ENCODE assay signal across 9 cellular contexts in genomic region chr2:182716665-182716990, GRCh38. TPM values are rescaled to one million over a fixed set of nuclear protein-coding genes. Genes with fewer than 3 reads are reported as not detected.
A peak's percentile ranks its signal among the peaks of the same experiment; 100 is the strongest.
DNase-seq lines count a peak whose midpoint lies in the region; ATAC-seq and TF ChIP-seq lines count a peak whose summit lies in the region.
"Had no signal": no experiment of that assay in that cellular context is flagged by ENCODE, and none has a peak within 500 bp of the region (broad histone marks: within the 10 kb centered on the region; RNA-seq: fewer than 3 reads in every experiment).

No MANE protein-coding gene starts in this region.

- intact Hi-C loops in ovary (cut with DNase I), result no loop called here
- intact Hi-C loops in activated T-helper 2 cell treated with anti-CD3 and anti-CD28 coated beads, Interferon-gamma antibody, Interleukin-2, Interleukin-4, amounts not matched to agents 10 μg/mL and 5 μg/mL and 100 μg/mL, durations not matched to agents 14 hours and 24 hours and 36 hours (cut with micrococcal nuclease), result loop anchor here (1.0 to 5.0 kb wide), 3 partner anchors 322 to 408 kb away; partner anchors contain the start of genes DUSP19, NCKAP1 and NUP35
- intact Hi-C loops in activated CD4-positive, alpha-beta T cell treated with anti-CD3 and anti-CD28 coated beads, Interleukin-2, amount 10 ng/mL, durations not matched to agents 24 days and 14 days (cut with micrococcal nuclease), result loop anchor here (1.0 to 5.0 kb wide), 3 partner anchors 49 to 824 kb away; partner anchors contain the start of genes ITPRID2 and NUP35

- H3K36me3 ChIP-seq in effector memory CD4-positive, alpha-beta T cell (ENCODE audit: control insufficient read depth, insufficient read depth, low read length), result peaks cover 4% of the 10 kb centered on the region
- no peaks in the 10 kb centered on the region for H3K36me3 ChIP-seq in ovary

- H3K27ac ChIP-seq in effector memory CD4-positive, alpha-beta T cell (ENCODE audit: insufficient read depth, low read length, poor library complexity, severe bottlenecking), result peak overlapping the region; percentile 82
- peak overlapping the region; percentile 71 to 84 for H3K27ac ChIP-seq in ovary

- no peak for ATAC-seq in activated naive CD8-positive, alpha-beta T cell treated with anti-CD3 and anti-CD28 coated beads, Interleukin-2, amount 50 U/mL, for 24 hours

- H3K4me3 ChIP-seq in effector memory CD4-positive, alpha-beta T cell (ENCODE audit: insufficient read depth, low read depth, low read length, poor library complexity, severe bottlenecking), result peak overlapping the region; percentile 94
- H3K4me3 ChIP-seq in ovary, result peak overlapping the region; percentile 80

- TF ChIP-seq EP300 in ovary (IDR thresholded peaks at IDR 0.05), result no peak

- H3K9me3 Mint-ChIP-seq in activated naive CD8-positive, alpha-beta T cell treated with anti-CD3 and anti-CD28 coated beads for 36 hours, result no peaks in the 10 kb centered on the region
- H3K9me3 Mint-ChIP-seq in activated naive CD8-positive, alpha-beta T cell treated with anti-CD3 and anti-CD28 coated beads, Interleukin-2, amount 50 U/mL, for 24 hours, result no peaks in the 10 kb centered on the region
- H3K9me3 Mint-ChIP-seq in activated T-helper 2 cell treated with anti-CD3 and anti-CD28 coated beads, Interferon-gamma antibody, Interleukin-2, Interleukin-4, amounts not matched to agents 10 μg/mL and 5 μg/mL and 100 μg/mL, durations not matched to agents 14 hours and 24 hours and 36 hours, result no peaks in the 10 kb centered on the region
- H3K9me3 Mint-ChIP-seq in activated CD4-positive, alpha-beta T cell treated with anti-CD3 and anti-CD28 coated beads, Interleukin-2, amount 10 ng/mL, durations not matched to agents 24 days and 14 days, result no peaks in the 10 kb centered on the region

- H3K27ac Mint-ChIP-seq in activated naive CD8-positive, alpha-beta T cell treated with anti-CD3 and anti-CD28 coated beads for 36 hours, result no peak overlapping the region
- H3K27ac Mint-ChIP-seq in activated naive CD8-positive, alpha-beta T cell treated with anti-CD3 and anti-CD28 coated beads, Interleukin-2, amount 50 U/mL, for 24 hours, result no peak overlapping the region
- H3K27ac Mint-ChIP-seq in activated T-helper 2 cell treated with anti-CD3 and anti-CD28 coated beads, Interferon-gamma antibody, Interleukin-2, Interleukin-4, amounts not matched to agents 10 μg/mL and 5 μg/mL and 100 μg/mL, durations not matched to agents 14 hours and 24 hours and 36 hours, result no peak overlapping the region
- no peak overlapping the region for H3K27ac Mint-ChIP-seq in activated CD4-positive, alpha-beta T cell treated with anti-CD3 and anti-CD28 coated beads, Interleukin-2, amount 10 ng/mL, durations not matched to agents 24 days and 14 days
- H3K27ac Mint-ChIP-seq: activated naive CD8-positive, alpha-beta T cell had no signal

- DNase-seq in activated naive CD8-positive, alpha-beta T cell treated with anti-CD3 and anti-CD28 coated beads for 36 hours, result peak; percentile 4
- no peak for DNase-seq in activated naive CD8-positive, alpha-beta T cell treated with anti-CD3 and anti-CD28 coated beads, Interleukin-2, amount 50 U/mL, for 24 hours
- DNase-seq in NCI-H1105 (lab: John Stamatoyannopoulos, UW), result peak; percentile 59
- DNase-seq in effector memory CD4-positive, alpha-beta T cell, result no peak
- DNase-seq in ovary, result no peak
- DNase-seq in activated T-helper 2 cell treated with anti-CD3 and anti-CD28 coated beads, Interferon-gamma antibody, Interleukin-2, Interleukin-4, amounts not matched to agents 10 μg/mL and 5 μg/mL and 100 μg/mL, durations not matched to agents 14 hours and 24 hours and 36 hours (ENCODE audit: low spot score), result no peak
- DNase-seq in activated CD4-positive, alpha-beta T cell treated with anti-CD3 and anti-CD28 coated beads, Interleukin-2, amount 10 ng/mL, durations not matched to agents 24 days and 14 days, result no peak
- DNase-seq in UCSD-AML1 (lab: John Stamatoyannopoulos, UW; ENCODE audit: unreplicated experiment), result no peak

- H3K4me1 ChIP-seq in effector memory CD4-positive, alpha-beta T cell (ENCODE audit: control insufficient read depth, insufficient read depth, low read length, poor library complexity, severe bottlenecking), result peaks cover 10% of the 10 kb centered on the region
- peaks cover 1% of the 10 kb centered on the region for H3K4me1 ChIP-seq in ovary (ENCODE audit: insufficient read depth)

- H3K36me3 Mint-ChIP-seq in activated naive CD8-positive, alpha-beta T cell treated with anti-CD3 and anti-CD28 coated beads for 36 hours, result peaks cover 6% of the 10 kb centered on the region
- H3K36me3 Mint-ChIP-seq in activated naive CD8-positive, alpha-beta T cell treated with anti-CD3 and anti-CD28 coated beads, Interleukin-2, amount 50 U/mL, for 24 hours (ENCODE audit: low read depth), result peaks cover 11% of the 10 kb centered on the region
- peaks cover 12% of the 10 kb centered on the region for H3K36me3 Mint-ChIP-seq in activated T-helper 2 cell treated with anti-CD3 and anti-CD28 coated beads, Interferon-gamma antibody, Interleukin-2, Interleukin-4, amounts not matched to agents 10 μg/mL and 5 μg/mL and 100 μg/mL, durations not matched to agents 14 hours and 24 hours and 36 hours (ENCODE audit: low read depth)
- H3K36me3 Mint-ChIP-seq in activated CD4-positive, alpha-beta T cell treated with anti-CD3 and anti-CD28 coated beads, Interleukin-2, amount 10 ng/mL, durations not matched to agents 24 days and 14 days (ENCODE audit: low read depth), result peaks cover 12% of the 10 kb centered on the region

- no peaks in the 10 kb centered on the region for H3K27me3 Mint-ChIP-seq in activated naive CD8-positive, alpha-beta T cell treated with anti-CD3 and anti-CD28 coated beads for 36 hours
- no peaks in the 10 kb centered on the region for H3K27me3 Mint-ChIP-seq in activated naive CD8-positive, alpha-beta T cell treated with anti-CD3 and anti-CD28 coated beads, Interleukin-2, amount 50 U/mL, for 24 hours
- H3K27me3 Mint-ChIP-seq in activated T-helper 2 cell treated with anti-CD3 and anti-CD28 coated beads, Interferon-gamma antibody, Interleukin-2, Interleukin-4, amounts not matched to agents 10 μg/mL and 5 μg/mL and 100 μg/mL, durations not matched to agents 14 hours and 24 hours and 36 hours (ENCODE audit: low read depth), result peaks cover 15% of the 10 kb centered on the region
- peaks cover 8% of the 10 kb centered on the region for H3K27me3 Mint-ChIP-seq in activated CD4-positive, alpha-beta T cell treated with anti-CD3 and anti-CD28 coated beads, Interleukin-2, amount 10 ng/mL, durations not matched to agents 24 days and 14 days
- H3K27me3 Mint-ChIP-seq: activated naive CD8-positive, alpha-beta T cell had no signal

- TF ChIP-seq CTCF in ovary (IDR thresholded peaks at IDR 0.05), result no peak

- TF ChIP-seq POLR2A in ovary (IDR thresholded peaks at IDR 0.05), result no peak

- no peaks in the 10 kb centered on the region for H3K9me3 ChIP-seq in effector memory CD4-positive, alpha-beta T cell (ENCODE audit: control insufficient read depth, low read length)
- H3K9me3 ChIP-seq in ovary, result no peaks in the 10 kb centered on the region

- 0 to 1% (median 1%) methylated on average over 12 of the region's 12 CpGs for WGBS in ovary, 3 donors

- H3K4me1 Mint-ChIP-seq in activated naive CD8-positive, alpha-beta T cell treated with anti-CD3 and anti-CD28 coated beads for 36 hours, result peaks cover 9% of the 10 kb centered on the region
- peaks cover 13% of the 10 kb centered on the region for H3K4me1 Mint-ChIP-seq in activated naive CD8-positive, alpha-beta T cell treated with anti-CD3 and anti-CD28 coated beads, Interleukin-2, amount 50 U/mL, for 24 hours
- peaks cover 5% of the 10 kb centered on the region for H3K4me1 Mint-ChIP-seq in activated T-helper 2 cell treated with anti-CD3 and anti-CD28 coated beads, Interferon-gamma antibody, Interleukin-2, Interleukin-4, amounts not matched to agents 10 μg/mL and 5 μg/mL and 100 μg/mL, durations not matched to agents 14 hours and 24 hours and 36 hours (ENCODE audit: low read depth)
- H3K4me1 Mint-ChIP-seq in activated CD4-positive, alpha-beta T cell treated with anti-CD3 and anti-CD28 coated beads, Interleukin-2, amount 10 ng/mL, durations not matched to agents 24 days and 14 days, result peaks cover 8% of the 10 kb centered on the region

- no peak overlapping the region for H3K4me3 Mint-ChIP-seq in activated naive CD8-positive, alpha-beta T cell treated with anti-CD3 and anti-CD28 coated beads for 36 hours
- no peak overlapping the region for H3K4me3 Mint-ChIP-seq in activated naive CD8-positive, alpha-beta T cell treated with anti-CD3 and anti-CD28 coated beads, Interleukin-2, amount 50 U/mL, for 24 hours
- H3K4me3 Mint-ChIP-seq in activated T-helper 2 cell treated with anti-CD3 and anti-CD28 coated beads, Interferon-gamma antibody, Interleukin-2, Interleukin-4, amounts not matched to agents 10 μg/mL and 5 μg/mL and 100 μg/mL, durations not matched to agents 14 hours and 24 hours and 36 hours (ENCODE audit: low read depth), result no peak overlapping the region
- H3K4me3 Mint-ChIP-seq in activated CD4-positive, alpha-beta T cell treated with anti-CD3 and anti-CD28 coated beads, Interleukin-2, amount 10 ng/mL, durations not matched to agents 24 days and 14 days, result no peak overlapping the region
- H3K4me3 Mint-ChIP-seq: activated naive CD8-positive, alpha-beta T cell had no signal

- no peaks in the 10 kb centered on the region for H3K27me3 ChIP-seq in effector memory CD4-positive, alpha-beta T cell (replicated peaks; ENCODE audit: control insufficient read depth, insufficient read depth, low read length, poor library complexity, severe bottlenecking)
- H3K27me3 ChIP-seq in ovary, result no peaks in the 10 kb centered on the region

RNA-seq across cellular contexts. Expression of gene DNAJC10, which starts 0.6 kb away (rescaled TPM):
- 10 to 100 TPM; 55.4 to 57.0 TPM for total RNA-seq in activated naive CD8-positive, alpha-beta T cell treated with anti-CD3 and anti-CD28 coated beads for 36 hours
- total RNA-seq in ovary, result 100 to 1,000 TPM in 1 of 7 donors, 10 to 100 TPM in 6; 31.7 to 103 (median 68.4) TPM
- 10 to 100 TPM; 23.4 to 52.3 TPM for polyA plus RNA-seq in ovary
- 63.5 and 64.6 TPM in 2 replicates for total RNA-seq in activated T-helper 2 cell treated with anti-CD3 and anti-CD28 coated beads, Interferon-gamma antibody, Interleukin-2, Interleukin-4, amounts not matched to agents 10 μg/mL and 5 μg/mL and 100 μg/mL, durations not matched to agents 14 hours and 24 hours and 36 hours
- total RNA-seq in activated CD4-positive, alpha-beta T cell treated with anti-CD3 and anti-CD28 coated beads, Interleukin-2, amount 10 ng/mL, durations not matched to agents 24 days and 14 days, result 68.2 and 75.1 TPM in 2 replicates

Comparison
In these comparisons a context has a peak if more than half of its experiments do, and no peak if none do; other contexts are left out.
1. DNase-seq: peak in activated naive CD8-positive, alpha-beta T cell treated with anti-CD3 and anti-CD28 coated beads for 36 hours (single experiment) and NCI-H1105 (single experiment); none in activated naive CD8-positive, alpha-beta T cell treated with anti-CD3 and anti-CD28 coated beads, Interleukin-2, amount 50 U/mL, for 24 hours (single experiment), effector memory CD4-positive, alpha-beta T cell (0 of 3), ovary (0 of 5), activated T-helper 2 cell treated with anti-CD3 and anti-CD28 coated beads, Interferon-gamma antibody, Interleukin-2, Interleukin-4, amounts not matched to agents 10 μg/mL and 5 μg/mL and 100 μg/mL, durations not matched to agents 14 hours and 24 hours and 36 hours (single experiment), activated CD4-positive, alpha-beta T cell treated with anti-CD3 and anti-CD28 coated beads, Interleukin-2, amount 10 ng/mL, durations not matched to agents 24 days and 14 days (single experiment) and UCSD-AML1 (single experiment).
2. intact Hi-C loops: an anchor here in activated T-helper 2 cell treated with anti-CD3 and anti-CD28 coated beads, Interferon-gamma antibody, Interleukin-2, Interleukin-4, amounts not matched to agents 10 μg/mL and 5 μg/mL and 100 μg/mL, durations not matched to agents 14 hours and 24 hours and 36 hours (1.0 to 5.0 kb wide) and activated CD4-positive, alpha-beta T cell treated with anti-CD3 and anti-CD28 coated beads, Interleukin-2, amount 10 ng/mL, durations not matched to agents 24 days and 14 days (1.0 to 5.0 kb wide); none called in ovary.